8 cellular contexts compared by ENCODE assay signal in genomic region chr10:55629792-55630490, GRCh38.
DNase-seq lines count a peak whose midpoint lies in the region; ATAC-seq, FAIRE-seq and TF ChIP-seq lines count a peak whose summit lies in the region.
"Had no signal": no experiment of that assay in that cellular context is flagged by ENCODE, and none has a peak within 500 bp of the region (broad histone marks: within the 10 kb centered on the region; RNA-seq: fewer than 3 reads in every experiment).

No MANE protein-coding gene starts in this region.

- H3K4me3 ChIP-seq in RWPE2 (ENCODE audit: severe bottlenecking) (no peak overlapping the region), rectal smooth muscle tissue (ENCODE audit: low read length) (peak overlapping the region; percentile 59), HAP-1 (no peak overlapping the region)

- H3K27me3 ChIP-seq in RWPE2 (ENCODE audit: insufficient read depth, poor library complexity, severe bottlenecking): peaks cover 65% of the 10 kb centered on the region
- H3K27me3 ChIP-seq in rectal smooth muscle tissue (ENCODE audit: control insufficient read depth, insufficient read depth, low read length): peaks cover 3% of the 10 kb centered on the region
- no peaks in the 10 kb centered on the region for H3K27me3 ChIP-seq in HAP-1 (ENCODE audit: low read depth)

- no peaks in the 10 kb centered on the region for H3K9me3 ChIP-seq in RWPE2 (ENCODE audit: severe bottlenecking)
- no peaks in the 10 kb centered on the region for H3K9me3 ChIP-seq in HAP-1
- H3K9me3 ChIP-seq: neutrophil had no signal

- no peak overlapping the region for H3K27ac Mint-ChIP-seq in glutamatergic neuron (ENCODE audit: unreplicated experiment)

- in situ Hi-C loops in HAP-1 (cut with MboI; ENCODE audit: low sequenced_read_pairs): no loop called here

- no peak overlapping the region for H3K9ac ChIP-seq in rectal smooth muscle tissue (ENCODE audit: low read length)

- ATAC-seq in RWPE2 (ENCODE audit: low read depth): peak; percentile 61; the same call in 2 of the 3 replicates

- H3K4me1 Mint-ChIP-seq in glutamatergic neuron (ENCODE audit: low read depth, unreplicated experiment): peaks cover 5% of the 10 kb centered on the region

- no peaks in the 10 kb centered on the region for H3K4me1 ChIP-seq in RWPE2 (ENCODE audit: insufficient read depth, poor library complexity, severe bottlenecking)
- H3K4me1 ChIP-seq in rectal smooth muscle tissue (ENCODE audit: control insufficient read depth, insufficient read depth, low read length): no peaks in the 10 kb centered on the region
- H3K4me1 ChIP-seq in HAP-1: no peaks in the 10 kb centered on the region; the same call in 1 of the 2 replicates

- H3K9me3 Mint-ChIP-seq in glutamatergic neuron (ENCODE audit: unreplicated experiment): peaks cover 2% of the 10 kb centered on the region

- no peaks in the 10 kb centered on the region for H3K36me3 Mint-ChIP-seq in glutamatergic neuron (ENCODE audit: unreplicated experiment)

- DNase-seq in H54 (ENCODE audit: insufficient read length, low spot score) (peak; percentile 19), RWPE2 (ENCODE audit: low spot score) (peak; percentile 45), glutamatergic neuron (peak; percentile 75), HAP-1 (ENCODE audit: low spot score in 2 of 2) (no peak), NCI-H146 treated with DMSO at 0.1 percent for 48 hours (lab: John Stamatoyannopoulos, UW; ENCODE audit: unreplicated experiment) (no peak)
- DNase-seq in stimulated activated CD4-positive, alpha-beta T cell treated with anti-CD3 and anti-CD28 coated beads, Interleukin-1b, Interleukin-23, amount 100 ng/mL, for 48 hours: no peak

- H3K27ac ChIP-seq in RWPE2 (ENCODE audit: poor library complexity, severe bottlenecking) (no peak overlapping the region), rectal smooth muscle tissue (ENCODE audit: low read depth, low read length) (no peak overlapping the region)
- H3K27ac ChIP-seq: neutrophil had no signal

- peak; percentile 36 for FAIRE-seq in H54 (lab: Jason Lieb, UNC)

- peaks cover 5% of the 10 kb centered on the region for H3K27me3 Mint-ChIP-seq in glutamatergic neuron (ENCODE audit: unreplicated experiment)

- TF ChIP-seq CTCF in RWPE2 (IDR thresholded peaks at IDR 0.05; ENCODE audit: poor library complexity, severe bottlenecking) (peak; percentile 52), glutamatergic neuron (IDR thresholded peaks at IDR 0.05; ENCODE audit: partially characterized antibody, unreplicated experiment) (peak; percentile 84)

- H3K36me3 ChIP-seq in RWPE2 (ENCODE audit: low read depth) (no peaks in the 10 kb centered on the region), rectal smooth muscle tissue (ENCODE audit: control insufficient read depth, insufficient read depth, low read length) (no peaks in the 10 kb centered on the region), HAP-1 (replicated peaks) (no peaks in the 10 kb centered on the region)
- H3K36me3 ChIP-seq: neutrophil had no signal

- peak overlapping the region; percentile 85 for H3K4me3 Mint-ChIP-seq in glutamatergic neuron (ENCODE audit: unreplicated experiment)

- TF ChIP-seq POLR2A in H54 (IDR thresholded peaks at IDR 0.05; ENCODE audit: low read depth, low read length): no peak

Comparison
In these comparisons a context has a peak if more than half of its experiments do, and no peak if none do; other contexts are left out.
1. DNase-seq: peak in H54 (single experiment), RWPE2 (single experiment) and glutamatergic neuron (single experiment); none in HAP-1 (0 of 2), NCI-H146 treated with DMSO at 0.1 percent for 48 hours (single experiment) and stimulated activated CD4-positive, alpha-beta T cell treated with anti-CD3 and anti-CD28 coated beads, Interleukin-1b, Interleukin-23, amount 100 ng/mL, for 48 hours (single experiment).